15 cellular contexts compared by ENCODE assay signal in the genomic region with DNA sequence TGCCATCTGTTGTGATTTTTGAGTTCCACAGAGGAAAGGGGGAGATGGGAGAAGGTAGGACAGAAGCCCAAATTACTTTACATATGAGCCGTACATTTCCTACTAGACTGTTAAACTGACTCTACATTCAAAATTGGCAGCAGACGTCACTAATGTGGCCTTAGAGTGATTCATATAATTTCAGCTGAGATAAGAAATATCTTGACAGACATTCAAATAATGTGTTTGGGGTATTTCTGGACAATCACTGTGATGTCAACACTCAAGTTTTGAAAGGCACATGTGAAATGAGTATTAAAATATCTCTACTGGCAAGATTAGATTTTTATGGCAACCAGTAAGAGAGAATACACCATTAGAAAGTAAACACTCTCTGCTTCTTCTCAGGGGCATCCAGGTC.
DNase-seq lines count a peak whose midpoint lies in the region; ATAC-seq and TF ChIP-seq lines count a peak whose summit lies in the region.
"Had no signal": no experiment of that assay in that cellular context is flagged by ENCODE, and none has a peak within 500 bp of the region (broad histone marks: within the 10 kb centered on the region; RNA-seq: fewer than 3 reads in every experiment).

No MANE protein-coding gene starts in this region.

- H3K4me3 ChIP-seq in fibroblast of the aortic adventitia (ENCODE audit: low read depth, low read length) = no peak overlapping the region

- intact Hi-C loops in Right ventricle myocardium inferior (cut with DNase I) = no loop called here
- intact Hi-C loops in cardiac septum (cut with DNase I) = loop anchor here (5.0 kb wide), 1 partner anchor 44 kb away; no protein-coding TSS in a partner anchor
- intact Hi-C loops in left ventricle myocardium superior (cut with micrococcal nuclease) = no loop called here

- ATAC-seq in Right ventricle myocardium inferior (peak; percentile 39), left ventricle myocardium superior (peak; percentile 75), GM18511 (IDR thresholded peaks at IDR 0.05; ENCODE audit: unreplicated experiment) (no peak), GM19023 (IDR thresholded peaks at IDR 0.05; ENCODE audit: unreplicated experiment) (no peak)

- TF ChIP-seq CTCF in fibroblast of the aortic adventitia (IDR thresholded peaks at IDR 0.05; ENCODE audit: insufficient read depth, low read length) = no peak

- DNase-seq in Right ventricle myocardium inferior (ENCODE audit: missing footprints) = no peak
- no peak for DNase-seq in cardiac septum (ENCODE audit: low spot score)
- peak; percentile 81 for DNase-seq in fibroblast of the aortic adventitia (ENCODE audit: low read depth)
- DNase-seq in left ventricle myocardium superior = no peak
- DNase-seq in GM19240 (ENCODE audit: insufficient read length, low spot score) = no peak
- DNase-seq: AML-193, DMS53, GDM1, NCI-H1105, NCI-H2081, NCI-H2171 treated with DMSO at 0.1 percent for 48 hours, NCI-H446, NCI-H526 had no signal

Comparison
In these comparisons a context has a peak if more than half of its experiments do, and no peak if none do; other contexts are left out.
1. ATAC-seq: peak in Right ventricle myocardium inferior (single experiment) and left ventricle myocardium superior (single experiment); none in GM18511 (single experiment) and GM19023 (single experiment).